ENCODE assay signal across 30 cellular contexts in the genomic region with DNA sequence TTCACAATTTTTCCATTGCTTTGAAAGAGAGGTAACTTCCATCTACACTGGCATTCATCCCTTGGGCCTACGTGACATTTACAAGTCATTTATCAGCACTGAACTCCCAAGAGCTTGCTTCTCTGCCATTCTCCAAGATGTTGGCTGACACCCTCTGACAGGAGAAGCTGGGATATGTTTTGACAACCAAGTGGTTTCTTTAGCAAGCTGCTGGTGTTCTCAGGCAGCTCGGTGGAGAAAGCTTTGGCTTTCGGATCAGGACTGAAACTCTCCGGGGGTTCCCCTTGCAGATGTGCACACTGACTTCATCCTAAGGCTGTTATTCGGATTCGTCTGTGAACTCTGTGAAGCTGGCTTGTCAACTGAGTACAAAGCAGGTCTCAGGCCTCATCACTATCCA. TPM values are rescaled to one million over a fixed set of nuclear protein-coding genes. Genes with fewer than 3 reads are reported as not detected.
A peak's percentile ranks its signal among the peaks of the same experiment; 100 is the strongest.
DNase-seq lines count a peak whose midpoint lies in the region; ATAC-seq and TF ChIP-seq lines count a peak whose summit lies in the region.
"Had no signal": no experiment of that assay in that cellular context is flagged by ENCODE, and none has a peak within 500 bp of the region (broad histone marks: within the 10 kb centered on the region; RNA-seq: fewer than 3 reads in every experiment).

No MANE protein-coding gene starts in this region.

- TF ChIP-seq POLR2A in Peyer's patch (IDR thresholded peaks at IDR 0.05) = no peak

- no peaks in the 10 kb centered on the region for H3K79me2 ChIP-seq in MM.1S (ENCODE audit: low read length)

- H3K4me1 ChIP-seq in MM.1S (ENCODE audit: low read length) = peaks cover 17% of the 10 kb centered on the region
- H3K4me1 ChIP-seq in cardiac muscle cell (ENCODE audit: low read depth) = peaks cover 40% of the 10 kb centered on the region
- no peaks in the 10 kb centered on the region for H3K4me1 ChIP-seq in Peyer's patch
- H3K4me1 ChIP-seq: Caco-2, lower lobe of right lung, prostate gland had no signal

- no peak overlapping the region for H3K9ac ChIP-seq in MM.1S (ENCODE audit: low read length)
- H3K9ac ChIP-seq: SK-N-SH had no signal

- TF ChIP-seq CTCF in GM12865 (IDR thresholded peaks at IDR 0.05; ENCODE audit: insufficient read depth, low read depth, low read length, missing control alignments) (no peak), MM.1S (IDR thresholded peaks at IDR 0.05; ENCODE audit: low read length) (no peak), cardiac muscle cell (IDR thresholded peaks at IDR 0.05; ENCODE audit: low read depth, low read length) (no peak), Peyer's patch (IDR thresholded peaks at IDR 0.05) (no peak)

- 0 out of 2 replicates have a peak, but pooled peaks cover 4% of the 10 kb centered on the region for H3F3A ChIP-seq in MM.1S (ENCODE audit: insufficient read depth, low read length)

- H3K9me2 ChIP-seq in MM.1S (replicated peaks; ENCODE audit: insufficient read depth, low read length) = no peaks in the 10 kb centered on the region
- H3K9me2 ChIP-seq: SK-N-SH had no signal

- H3K4me3 ChIP-seq in GM12865 (ENCODE audit: low read depth, low read length) (no peak overlapping the region), MM.1S (ENCODE audit: low read length) (no peak overlapping the region), cardiac muscle cell (no peak overlapping the region), Peyer's patch (no peak overlapping the region)
- H3K4me3 ChIP-seq: esophagus squamous epithelium, lower lobe of right lung, prostate gland had no signal

- ATAC-seq in sciatic nerve (peak; percentile 66), HG03565 (IDR thresholded peaks at IDR 0.05; ENCODE audit: unreplicated experiment) (no peak)
- ATAC-seq: lower lobe of right lung; stimulated activated memory B cell treated with anti-CD40 and anti-IgM and Interleukin-4, amounts not matched to agents 10 μg/mL and 1 μg/mL and 100 μg/mL, for 72 hours had no signal

- H3K27ac ChIP-seq in MM.1S (ENCODE audit: low read length) (no peak overlapping the region), cardiac muscle cell (peak overlapping the region; percentile 70), Peyer's patch (no peak overlapping the region)
- H3K27ac ChIP-seq: lower lobe of right lung, prostate gland had no signal

- intact Hi-C loops in sciatic nerve (cut with DNase I) = no loop called here

- H3K4me2 ChIP-seq in MM.1S (ENCODE audit: low read depth, low read length) = peak overlapping the region; percentile 15; the same call in 1 of the 2 replicates
- H3K4me2 ChIP-seq: SK-N-SH had no signal

- no peaks in the 10 kb centered on the region for H3K9me3 ChIP-seq in MM.1S (replicated peaks; ENCODE audit: insufficient read depth, low read length)
- no peaks in the 10 kb centered on the region for H3K9me3 ChIP-seq in cardiac muscle cell (ENCODE audit: low read depth)
- H3K9me3 ChIP-seq in Peyer's patch = no peaks in the 10 kb centered on the region
- H3K9me3 ChIP-seq: Caco-2, esophagus squamous epithelium, lower lobe of right lung, prostate gland, SK-N-SH had no signal

- peak; percentile 82 for DNase-seq in GM12865 (ENCODE audit: low read depth)
- DNase-seq in MM.1S = peak; percentile 79
- DNase-seq in cardiac muscle cell (ENCODE audit: low read depth in 1 of 2, low spot score in 1 of 2) = peak in 1 of 2 donors; percentile 64
- DNase-seq in sciatic nerve (ENCODE audit: low spot score) = no peak
- no peak for DNase-seq in Peyer's patch
- no peak for DNase-seq in NCI-H345 (lab: John Stamatoyannopoulos, UW)
- no peak for DNase-seq in NOMO-1 (lab: John Stamatoyannopoulos, UW; ENCODE audit: unreplicated experiment in 2 of 2)
- DNase-seq: activated CD4-positive, alpha-beta T cell treated with anti-CD3 and anti-CD28 coated beads, Interleukin-2, amount 50 U/mL, for 1 hour; activated CD4-positive, CD25-positive, alpha-beta regulatory T cell; activated gamma-delta T cell; activated naive CD8-positive, alpha-beta T cell treated with anti-CD3 and anti-CD28 coated beads, Interleukin-2, amount 10 ng/mL, durations not matched to agents 7 days and 5 days; activated T-cell treated with anti-CD3 and anti-CD28 coated beads, Interleukin-2, amount 50 U/mL, for 24 hours; Caco-2; DMS53; esophagus squamous epithelium; foreskin melanocyte; H7; lower lobe of right lung; midbrain; naive B cell; NCI-H1092; NCI-H1694 treated with DMSO at 0.1 percent for 48 hours; SK-N-SH had no signal

- H3K27me3 ChIP-seq in MM.1S (replicated peaks; ENCODE audit: insufficient read depth, low read length) = no peaks in the 10 kb centered on the region
- no peaks in the 10 kb centered on the region for H3K27me3 ChIP-seq in cardiac muscle cell
- no peaks in the 10 kb centered on the region for H3K27me3 ChIP-seq in Peyer's patch

- H2AFZ ChIP-seq in MM.1S (ENCODE audit: low read length) = no peak overlapping the region

- H4K20me1 ChIP-seq in MM.1S (ENCODE audit: insufficient read depth, low read length) = no peaks in the 10 kb centered on the region

- H3K36me3 ChIP-seq in MM.1S (replicated peaks; ENCODE audit: insufficient read depth, low read length) (no peaks in the 10 kb centered on the region), cardiac muscle cell (no peaks in the 10 kb centered on the region), Peyer's patch (no peaks in the 10 kb centered on the region)
- H3K36me3 ChIP-seq: esophagus squamous epithelium, lower lobe of right lung, prostate gland had no signal

RNA-seq across cellular contexts. Expression of a gene that starts 15.7 kb away (rescaled TPM):
- 5.1 TPM in 2 replicates for total RNA-seq in cardiac muscle cell
- 1.4 and 5.4 TPM in 2 replicates for polyA plus RNA-seq in cardiac muscle cell
- 0.45 TPM for total RNA-seq in sciatic nerve
- total RNA-seq in Peyer's patch = under 1 TPM in 1 of 4 donors, not detected in 3; 0.38 TPM
- total RNA-seq: activated naive CD8-positive, alpha-beta T cell treated with anti-CD3 and anti-CD28 coated beads, Interleukin-2, amount 10 ng/mL, durations not matched to agents 7 days and 5 days; Caco-2; G401; NCI-H460; OCI-LY7 had no signal
- polyA plus RNA-seq: CD14-positive monocyte, SK-N-SH had no signal

Comparison
In these comparisons a context has a peak if more than half of its experiments do, and no peak if none do; other contexts are left out.
1. DNase-seq: peak in GM12865 (single experiment) and MM.1S (single experiment); none in sciatic nerve (single experiment), Peyer's patch (0 of 3), NCI-H345 (single experiment) and NOMO-1 (0 of 2).